Comparison of ENCODE assay signal across 1 cellular context in genomic region chr4:3745886-3746656, GRCh38.
A peak's percentile ranks its signal among the peaks of the same experiment; 100 is the strongest.
TF ChIP-seq lines count a peak whose summit lies in the region.

No MANE protein-coding gene starts in this region.

TF ChIP-seq in SK-N-SH treated with all-trans-retinoic acid at 6 μM for 48 hours, 23 proteins besides CTCF, POLR2A, EP300 and RAD21 (continued from another document):
- TF ChIP-seq PATZ1 (CRISPR knock-in tag; IDR thresholded peaks at IDR 0.05; ENCODE audit: borderline replicate concordance) (no peak), PPARA (CRISPR knock-in tag; IDR thresholded peaks at IDR 0.05; ENCODE audit: borderline replicate concordance) (no peak), ZFP3 (CRISPR knock-in tag; IDR thresholded peaks at IDR 0.05) (0 out of 2 replicates have a peak, but pooled peaks have one; percentile 38)
TF ChIP-seq in SK-N-SH treated with all-trans-retinoic acid at 6 μM for 48 hours: peak in this region for 4.
